In genomic region chr9:125510980-125511379, GRCh38 we compare ENCODE assay signal across 26 cellular contexts.
"Had no signal": no experiment of that assay in that cellular context is flagged by ENCODE, and none has a peak within 500 bp of the region (broad histone marks: within the 10 kb centered on the region; RNA-seq: fewer than 3 reads in every experiment).

No MANE protein-coding gene starts in this region.

- H3K4me2 ChIP-seq: KMS-11 had no signal

- H3K9me3 ChIP-seq: MG63 had no signal

- H3K27me3 ChIP-seq: brain microvascular endothelial cell, MG63 had no signal

- DNase-seq: activated CD4-positive, alpha-beta memory T cell treated with anti-CD3 and anti-CD28 coated beads, Interleukin-2, amount 10 ng/mL, durations not matched to agents 7 days and 5 days; activated CD4-positive, alpha-beta T cell treated with anti-CD3 and anti-CD28 coated beads, Interleukin-2, amount 50 U/mL, for 1 hour; activated CD4-positive, CD25-positive, alpha-beta regulatory T cell; activated gamma-delta T cell; activated naive CD4-positive, alpha-beta T cell treated with anti-CD3 and anti-CD28 coated beads, Interleukin-2, amount 10 ng/mL, durations not matched to agents 7 days and 5 days; activated naive CD8-positive, alpha-beta T cell treated with anti-CD3 and anti-CD28 coated beads for 36 hours; activated T-cell treated with anti-CD3 and anti-CD28 coated beads for 4 hours; activated T-cell treated with anti-CD3 and anti-CD28 coated beads, Interleukin-2, amount 50 U/mL, for 48 hours; brain microvascular endothelial cell; cerebellar nuclear complex; MG63; MV-4-11; NCI-H1092 treated with DMSO at 0.1 percent for 48 hours; NCI-H1436; NCI-H1694 treated with DMSO at 0.1 percent for 48 hours; NCI-H2029 treated with DMSO at 0.1 percent for 48 hours; NCI-H345; NCI-H510A treated with DMSO at 0.1 percent for 48 hours; NCI-H69; SIG-M5; T-cell; T-helper 2 cell; T1000 had no signal

- H3K36me3 ChIP-seq: brain microvascular endothelial cell, MG63 had no signal

- ATAC-seq: activated T-helper 17 cell treated with anti-CD3 and anti-CD28 coated beads, Interleukin-2, amount 50 U/mL, for 72 hours; T-cell had no signal

- H3K4me3 ChIP-seq: MG63, SK-N-MC had no signal

- H3K27ac ChIP-seq: brain microvascular endothelial cell, KMS-11 had no signal

- H3K9ac ChIP-seq: KMS-11 had no signal
